In the genomic region with DNA sequence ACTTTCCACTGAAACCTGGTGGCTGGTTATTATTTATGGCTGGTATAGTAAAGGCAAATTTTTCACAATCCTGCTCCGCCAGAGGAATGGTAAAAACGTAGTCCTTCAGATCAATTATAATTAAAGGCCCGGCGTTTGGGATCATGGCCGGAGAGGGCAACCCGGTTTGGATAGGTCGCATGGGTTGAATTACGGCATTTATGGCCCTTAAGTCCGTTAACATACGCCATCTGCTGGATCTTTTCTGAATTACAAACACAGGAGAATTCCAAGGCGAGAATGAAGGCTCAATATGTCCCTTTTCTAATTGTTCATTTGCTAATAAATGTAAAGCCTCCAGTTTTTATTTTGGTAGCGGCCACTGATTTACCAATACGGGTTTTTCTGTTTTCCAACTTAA, we compare ENCODE assay signal across 12 cellular contexts. TPM values are rescaled to one million over a fixed set of nuclear protein-coding genes. Genes with fewer than 3 reads are reported as not detected.
DNase-seq lines count a peak whose midpoint lies in the region; ATAC-seq, FAIRE-seq and TF ChIP-seq lines count a peak whose summit lies in the region.
"Had no signal": no experiment of that assay in that cellular context is flagged by ENCODE, and none has a peak within 500 bp of the region (broad histone marks: within the 10 kb centered on the region; RNA-seq: fewer than 3 reads in every experiment).

No MANE protein-coding gene starts in this region.

- DNase-seq in ACHN (peak; percentile 38), RWPE2 (ENCODE audit: low spot score) (no peak), fibroblast of villous mesenchyme (ENCODE audit: low read depth) (no peak), posterior cingulate gyrus (no peak), cardiac septum (ENCODE audit: low spot score) (no peak), GM19239 (ENCODE audit: insufficient read length, low spot score) (no peak), prostate gland (ENCODE audit: low spot score) (no peak)
- DNase-seq: activated T-cell treated with anti-CD3 and anti-CD28 coated beads, Interleukin-2, amount 50 U/mL, for 24 hours had no signal

- H3K36me3 ChIP-seq in RWPE2 (ENCODE audit: low read depth) (peaks cover 81% of the 10 kb centered on the region), prostate gland (peaks cover 12 to 22% of the 10 kb centered on the region in 2 donors)

- in situ Hi-C loops in ACHN (cut with HindIII; ENCODE audit: low pct_ligation_motif_present, low pct_unique_long_range_greater_than_20kb, low sequenced_read_pairs) = no loop called here

- H3K9me3 ChIP-seq in RWPE2 (ENCODE audit: severe bottlenecking) (peaks cover 8% of the 10 kb centered on the region), prostate gland (no peaks in the 10 kb centered on the region)

- H3K27ac ChIP-seq in RWPE2 (ENCODE audit: poor library complexity, severe bottlenecking) = no peak overlapping the region
- no peak overlapping the region for H3K27ac ChIP-seq in prostate gland
- H3K27ac ChIP-seq: vagina had no signal

- TF ChIP-seq CTCF in GM12873 (IDR thresholded peaks at IDR 0.05; ENCODE audit: insufficient read depth, low read depth, low read length, missing control alignments) (peak; percentile 43), RWPE2 (IDR thresholded peaks at IDR 0.05; ENCODE audit: poor library complexity, severe bottlenecking) (peak; percentile 26), fibroblast of villous mesenchyme (IDR thresholded peaks at IDR 0.05; ENCODE audit: insufficient read depth, low read depth, low read length) (peak; percentile 19), prostate gland (IDR thresholded peaks at IDR 0.05) (no peak)

- FAIRE-seq in GM19239 (lab: Jason Lieb, UNC) = no peak
- FAIRE-seq: GM18507 had no signal

- H3K27me3 ChIP-seq in RWPE2 (ENCODE audit: insufficient read depth, poor library complexity, severe bottlenecking) = no peaks in the 10 kb centered on the region
- no peaks in the 10 kb centered on the region for H3K27me3 ChIP-seq in prostate gland (replicated peaks; ENCODE audit: insufficient read depth)
- H3K27me3 ChIP-seq: vagina had no signal

- 98% methylated on average over 13 of the region's 13 CpGs for WGBS in prostate gland

- intact Hi-C loops in posterior cingulate gyrus (cut with DNase I) = no loop called here
- intact Hi-C loops in cardiac septum (cut with DNase I) = no loop called here
- intact Hi-C loops in prostate gland (cut with DNase I) = no loop called here

- no peak for TF ChIP-seq POLR2A in prostate gland (IDR thresholded peaks at IDR 0.05)

- no peak overlapping the region for H3K4me3 ChIP-seq in RWPE2 (ENCODE audit: severe bottlenecking)
- H3K4me3 ChIP-seq in fibroblast of villous mesenchyme (ENCODE audit: low read depth, low read length) = no peak overlapping the region
- H3K4me3 ChIP-seq in prostate gland = no peak overlapping the region
- H3K4me3 ChIP-seq: vagina had no signal

- H3K4me1 ChIP-seq in RWPE2 (ENCODE audit: insufficient read depth, poor library complexity, severe bottlenecking) (no peaks in the 10 kb centered on the region), prostate gland (replicated peaks) (no peaks in the 10 kb centered on the region)
- H3K4me1 ChIP-seq: vagina had no signal

- no peak for ATAC-seq in RWPE2 (ENCODE audit: low read depth)

RNA-seq across cellular contexts. Expression of gene TAS2R3, which starts 11.3 kb away (rescaled TPM):
- 1.3 and 1.7 TPM in 2 replicates for total RNA-seq in fibroblast of villous mesenchyme
- total RNA-seq in cardiac septum = 0.35 TPM
- total RNA-seq in prostate gland = 1 to 10 TPM; 1.1 to 5.2 TPM

RNA-seq across cellular contexts. Expression of gene SSBP1, which starts 14.5 kb away (rescaled TPM):
- total RNA-seq in fibroblast of villous mesenchyme (105 and 111 TPM in 2 replicates), cardiac septum (84.2 TPM), prostate gland (100 to 1,000 TPM; 109 to 115 TPM)

RNA-seq across cellular contexts. Expression of gene TAS2R4, which starts 23.8 kb away (rescaled TPM):
- 0.86 and 1.3 TPM in 2 replicates for total RNA-seq in fibroblast of villous mesenchyme
- total RNA-seq in cardiac septum = 0.54 TPM
- total RNA-seq in prostate gland = 1 to 10 TPM in 1 of 2 donors, under 1 TPM in 1; 0.87 to 2.2 TPM

RNA-seq across cellular contexts. Expression of gene TAS2R5, which starts 37.4 kb away (rescaled TPM):
- total RNA-seq in fibroblast of villous mesenchyme = 0.32 and 0.86 TPM in 2 replicates
- 0.40 TPM for total RNA-seq in cardiac septum
- total RNA-seq in prostate gland = 1 to 10 TPM; 2.5 to 4.0 TPM

RNA-seq across cellular contexts. Expression of gene WEE2, which starts 44.5 kb away (rescaled TPM):
- 0.32 TPM in 1 of 2 replicates, not detected in the other for total RNA-seq in fibroblast of villous mesenchyme
- not detected for total RNA-seq in cardiac septum
- total RNA-seq in prostate gland = not detected
- total RNA-seq: mesenteric fat pad, vagina had no signal

Comparison
In these comparisons a context has a peak if more than half of its experiments do, and no peak if none do; other contexts are left out.
1. CTCF ChIP-seq: peak in GM12873 (single experiment), RWPE2 (single experiment) and fibroblast of villous mesenchyme (single experiment); none in prostate gland (0 of 4).